21 cellular contexts compared by ENCODE assay signal in the genomic region with DNA sequence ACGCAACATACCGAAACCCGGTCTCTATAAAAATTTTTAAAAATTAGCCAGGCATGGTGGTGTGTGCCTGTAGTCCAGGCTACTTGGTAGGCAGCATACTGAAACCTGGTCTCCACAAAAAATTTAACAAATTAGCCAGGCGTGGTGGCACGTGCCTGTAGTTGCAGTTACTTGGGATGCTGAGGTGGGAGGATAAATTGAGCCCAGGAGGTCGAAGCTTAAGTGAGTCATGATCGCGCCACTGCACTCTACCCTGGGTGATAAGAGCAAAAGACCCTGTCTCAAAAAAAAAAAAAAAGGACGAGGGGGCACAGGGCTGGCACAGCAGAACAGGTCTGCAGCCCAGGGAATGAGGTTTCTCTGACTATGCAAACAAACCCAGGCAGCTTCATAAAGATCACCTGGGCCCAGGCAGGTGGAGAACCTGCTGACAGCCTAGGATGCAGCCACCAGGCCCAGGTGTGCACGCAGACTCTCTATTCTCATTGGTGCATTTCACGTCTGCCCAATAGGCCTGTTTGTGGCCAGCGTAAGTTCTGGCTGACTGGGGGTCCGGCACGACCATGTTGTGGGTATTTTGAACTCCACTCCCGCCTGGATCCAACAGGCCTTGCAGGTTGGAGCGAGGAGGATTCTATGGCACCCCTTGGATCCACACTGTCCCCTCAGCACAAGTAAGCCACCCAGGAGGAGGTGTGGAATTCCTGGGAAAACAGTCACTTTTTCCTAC.
DNase-seq lines count a peak whose midpoint lies in the region; ATAC-seq, FAIRE-seq and TF ChIP-seq lines count a peak whose summit lies in the region.
"Had no signal": no experiment of that assay in that cellular context is flagged by ENCODE, and none has a peak within 500 bp of the region (broad histone marks: within the 10 kb centered on the region; RNA-seq: fewer than 3 reads in every experiment).

No MANE protein-coding gene starts in this region.

- no peak overlapping the region for H4K5ac ChIP-seq in H1 (ENCODE audit: insufficient read length, low read depth, low read length)

- H3K79me2 ChIP-seq in H1 (ENCODE audit: control insufficient read depth in 1 of 2, insufficient read depth in 2 of 2, low read length in 2 of 2) = no peaks in the 10 kb centered on the region

- H3K4me3 Mint-ChIP-seq in CD14-positive monocyte = no peak overlapping the region
- no peak overlapping the region for H3K4me3 Mint-ChIP-seq in natural killer cell treated with Interleukin-12 subunit alpha and Interleukin-12 subunit beta and Interleukin-15 and Interleukin-18, amount 100 ng/mL, for 72 hours
- H3K4me3 Mint-ChIP-seq: IgD-negative memory B cell had no signal

- DNase-seq in CD14-positive monocyte (ENCODE audit: low spot score) (no peak), NT2/D1 (ENCODE audit: low read depth, low spot score) (no peak), H1 (ENCODE audit: low read depth in 1 of 2, low spot score in 2 of 2) (no peak)
- DNase-seq in natural killer cell treated with Interleukin-12 subunit alpha and Interleukin-12 subunit beta and Interleukin-15 and Interleukin-18, amount 100 ng/mL, for 72 hours (ENCODE audit: low spot score) = peak; percentile 29
- no peak for DNase-seq in activated CD4-positive, alpha-beta T cell treated with anti-CD3 and anti-CD28 coated beads for 4 hours
- DNase-seq: Calu3; CD4-positive, alpha-beta memory T cell; DMS53; GOT3; Kasumi-1; MM.1S; NCI-H1092 treated with DMSO at 0.1 percent for 48 hours; NCI-H2081 treated with DMSO at 0.1 percent for 48 hours; NCI-H226; NCI-H748 treated with DMSO at 0.1 percent for 48 hours; PC-9; SW 1271 had no signal

- no peak overlapping the region for H3K27ac ChIP-seq in H1 (ENCODE audit: low read depth, low read length)
- H3K27ac ChIP-seq: SJSA1 had no signal

- H3K9me3 Mint-ChIP-seq in CD14-positive monocyte = peaks cover 0 to 5% (median 3%) of the 10 kb centered on the region in 7 donors
- H3K9me3 Mint-ChIP-seq in natural killer cell treated with Interleukin-12 subunit alpha and Interleukin-12 subunit beta and Interleukin-15 and Interleukin-18, amount 100 ng/mL, for 72 hours = no peaks in the 10 kb centered on the region
- H3K9me3 Mint-ChIP-seq: IgD-negative memory B cell had no signal

- CTCF ChIA-PET in H1 (lab: Charles Lee; ENCODE audit: partially characterized antibody) = interaction anchor here (0.7 to 4.6 kb wide), 5 partner anchors 149 to 959 kb away, joined by 3 to 27 read pairs (median 5); no protein-coding TSS in a partner anchor

- no peaks in the 10 kb centered on the region for H3K79me1 ChIP-seq in H1 (ENCODE audit: low read depth, low read length)

- no peak overlapping the region for H3K23ac ChIP-seq in H1 (ENCODE audit: insufficient read length)

- FAIRE-seq in H1 (lab: Jason Lieb, UNC) = no peak

- peaks cover 26% of the 10 kb centered on the region for H3K36me3 ChIP-seq in NT2/D1 (ENCODE audit: insufficient read depth, insufficient read length, low read length)
- H3K36me3 ChIP-seq in H1 (ENCODE audit: control insufficient read depth in 2 of 4, insufficient read depth in 4 of 4, low read length in 3 of 4) = no peaks in the 10 kb centered on the region

- no peaks in the 10 kb centered on the region for H3K23me2 ChIP-seq in H1 (ENCODE audit: low read depth, low read length)

- H3K4me3 ChIP-seq in NT2/D1 (ENCODE audit: insufficient read length, low read depth) (no peak overlapping the region), H1 (ENCODE audit: extremely low read depth in 1 of 4, insufficient read depth in 2 of 4, low read depth in 3 of 4, low read length in 4 of 4) (no peak overlapping the region)
- H3K4me3 ChIP-seq: PC-9, SJSA1 had no signal

- no peaks in the 10 kb centered on the region for H4K20me1 ChIP-seq in H1 (replicated peaks in 1 of 2; ENCODE audit: control insufficient read depth in 1 of 2, insufficient read depth in 2 of 2, low read length in 2 of 2)

- peak overlapping the region in 4 of 7 donors; percentile 48 to 73 (median 70) for H3K27ac Mint-ChIP-seq in CD14-positive monocyte
- peak overlapping the region in 1 of 2 donors; percentile 29 for H3K27ac Mint-ChIP-seq in natural killer cell treated with Interleukin-12 subunit alpha and Interleukin-12 subunit beta and Interleukin-15 and Interleukin-18, amount 100 ng/mL, for 72 hours

- H2BK15ac ChIP-seq in H1 (ENCODE audit: low read length) = no peak overlapping the region

- H3K4me2 ChIP-seq in H1 (ENCODE audit: insufficient read depth in 1 of 2, low read depth in 2 of 2, low read length in 2 of 2) = no peak overlapping the region
- H3K4me2 ChIP-seq: PC-9 had no signal

- TF ChIP-seq POLR2A in H1 (IDR thresholded peaks at IDR 0.05; ENCODE audit: control extremely low read depth in 1 of 2, low read depth in 2 of 2, low read length in 2 of 2) = no peak

- 89% methylated on average over 16 of the region's 16 CpGs; no CpG with 5 or more reads in 1 of the 2 experiments for WGBS in H1 (ENCODE audit: extremely low coverage in 1 of 2, insufficient coverage in 1 of 2, insufficient read length in 1 of 2, insufficient replicate concordance in 2 of 2, low coverage in 1 of 2, low lambda C conversion rate in 2 of 2, missing lambda C conversion rate in 1 of 2), 2 experiments

- TF ChIP-seq CTCF in CD14-positive monocyte (IDR thresholded peaks at IDR 0.05) = no peak
- TF ChIP-seq CTCF in H1 (IDR thresholded peaks at IDR 0.05; ENCODE audit: control extremely low read depth in 1 of 3, insufficient read depth in 1 of 3, low read depth in 1 of 3, low read length in 3 of 3) = no peak

- H2AK5ac ChIP-seq in H1 (ENCODE audit: low read depth, low read length) = no peak overlapping the region

- TF ChIP-seq RAD21 in H1 (IDR thresholded peaks at IDR 0.05 in 1 of 2, conservative IDR thresholded peaks at IDR 0.05 in 1 of 2; ENCODE audit: low read depth in 2 of 2, low read length in 2 of 2) = no peak

- no peak overlapping the region for H3K14ac ChIP-seq in H1 (ENCODE audit: insufficient read length)

- no peaks in the 10 kb centered on the region for H3K9me3 ChIP-seq in NT2/D1 (ENCODE audit: insufficient read depth, low read length)
- no peaks in the 10 kb centered on the region for H3K9me3 ChIP-seq in H1 (ENCODE audit: insufficient read depth in 2 of 2, low read depth in 1 of 2, low read length in 1 of 2)

- H3K4ac ChIP-seq in H1 (replicated peaks; ENCODE audit: insufficient read length, low read depth, low read length) = no peak overlapping the region

- H3K9ac ChIP-seq in NT2/D1 (ENCODE audit: insufficient read length, low read depth) = peak overlapping the region; percentile 17
- H3K9ac ChIP-seq in H1 (replicated peaks in 1 of 4; ENCODE audit: extremely low read depth in 1 of 4, low read depth in 3 of 4, low read length in 3 of 4) = no peak overlapping the region

- H3K27me3 Mint-ChIP-seq in CD14-positive monocyte (ENCODE audit: low read depth in 3 of 3) = peaks cover 6 to 15% (median 8%) of the 10 kb centered on the region in 3 donors
- H3K27me3 Mint-ChIP-seq in natural killer cell treated with Interleukin-12 subunit alpha and Interleukin-12 subunit beta and Interleukin-15 and Interleukin-18, amount 100 ng/mL, for 72 hours = no peaks in the 10 kb centered on the region
- H3K27me3 Mint-ChIP-seq: CD4-positive, alpha-beta memory T cell; IgD-negative memory B cell had no signal

- no peak overlapping the region for H2AFZ ChIP-seq in H1 (ENCODE audit: low read length)
- H2AFZ ChIP-seq: PC-9 had no signal

- H2BK120ac ChIP-seq in H1 (replicated peaks; ENCODE audit: low read depth, low read length) = no peak overlapping the region

- no peak overlapping the region for H3K18ac ChIP-seq in H1 (ENCODE audit: extremely low read depth, low read length)

- H2BK5ac ChIP-seq in H1 (ENCODE audit: low read depth, low read length) = no peak overlapping the region

- H4K8ac ChIP-seq in H1 (ENCODE audit: extremely low read depth, insufficient read depth, low read length) = 0 out of 2 replicates have a peak overlapping the region, but pooled peaks have one; percentile 51

- POLR2A ChIA-PET in H1 (lab: Charles Lee; ENCODE audit: partially characterized antibody) = no interaction called here

- H3K4me1 Mint-ChIP-seq in CD14-positive monocyte = peaks cover 38% of the 10 kb centered on the region
- H3K4me1 Mint-ChIP-seq in natural killer cell treated with Interleukin-12 subunit alpha and Interleukin-12 subunit beta and Interleukin-15 and Interleukin-18, amount 100 ng/mL, for 72 hours (ENCODE audit: low read depth in 2 of 2) = peaks cover 10 to 20% of the 10 kb centered on the region in 2 donors

- H3K4me1 ChIP-seq in NT2/D1 (ENCODE audit: insufficient read depth, insufficient read length) (peaks cover 24% of the 10 kb centered on the region), H1 (replicated peaks in 1 of 4; ENCODE audit: control insufficient read depth in 3 of 4, insufficient read depth in 4 of 4, low read length in 3 of 4) (peaks cover 0 to 5% (median 2%) of the 10 kb centered on the region in 4 experiments; a peak in 3 of 7 replicates)

- no peak overlapping the region for H2BK20ac ChIP-seq in H1 (ENCODE audit: low read length)

- ATAC-seq in natural killer cell treated with Interleukin-12 subunit alpha and Interleukin-12 subunit beta and Interleukin-15 and Interleukin-18, amount 100 ng/mL, for 72 hours = no peak
- ATAC-seq in HG03378 (IDR thresholded peaks at IDR 0.05; ENCODE audit: unreplicated experiment) = no peak
- no peak for ATAC-seq in GM18502 (IDR thresholded peaks at IDR 0.05; ENCODE audit: poor library complexity, unreplicated experiment)

- no peak for TF ChIP-seq EP300 in H1 (IDR thresholded peaks at IDR 0.05; ENCODE audit: borderline replicate concordance in 1 of 2, low read depth in 2 of 2, low read length in 2 of 2)

- H3K27me3 ChIP-seq in NT2/D1 (ENCODE audit: insufficient read depth, insufficient read length) (no peaks in the 10 kb centered on the region), H1 (replicated peaks in 1 of 4; ENCODE audit: control insufficient read depth in 3 of 4, extremely low read depth in 1 of 4, insufficient read depth in 3 of 4, low read length in 3 of 4) (no peaks in the 10 kb centered on the region)
- H3K27me3 ChIP-seq: SJSA1 had no signal

- H3K56ac ChIP-seq in H1 (replicated peaks; ENCODE audit: insufficient read length, low read depth, low read length) = no peak overlapping the region

- intact Hi-C loops in CD14-positive monocyte (cut with micrococcal nuclease) = loop anchor here in 1 of 2 donors (5.0 to 10.0 kb wide), 2 partner anchors 839 to 961 kb away; partner anchors contain the start of gene SULF2

- H4K91ac ChIP-seq in H1 (replicated peaks; ENCODE audit: insufficient read length, low read length) = no peak overlapping the region

- no peak overlapping the region for H2BK12ac ChIP-seq in H1 (ENCODE audit: low read depth, low read length)

- H3K36me3 Mint-ChIP-seq in CD14-positive monocyte = peaks cover 43 to 60% of the 10 kb centered on the region in 2 donors
- H3K36me3 Mint-ChIP-seq in natural killer cell treated with Interleukin-12 subunit alpha and Interleukin-12 subunit beta and Interleukin-15 and Interleukin-18, amount 100 ng/mL, for 72 hours = peaks cover 4% of the 10 kb centered on the region

TF ChIP-seq in H1, 55 proteins besides CTCF, POLR2A, EP300 and RAD21 (continues in another document):
- no peak for TF ChIP-seq RBBP5 (IDR thresholded peaks at IDR 0.05; ENCODE audit: borderline replicate concordance, low read depth, low read length)
